18 cellular contexts compared by ENCODE assay signal in the genomic region with DNA sequence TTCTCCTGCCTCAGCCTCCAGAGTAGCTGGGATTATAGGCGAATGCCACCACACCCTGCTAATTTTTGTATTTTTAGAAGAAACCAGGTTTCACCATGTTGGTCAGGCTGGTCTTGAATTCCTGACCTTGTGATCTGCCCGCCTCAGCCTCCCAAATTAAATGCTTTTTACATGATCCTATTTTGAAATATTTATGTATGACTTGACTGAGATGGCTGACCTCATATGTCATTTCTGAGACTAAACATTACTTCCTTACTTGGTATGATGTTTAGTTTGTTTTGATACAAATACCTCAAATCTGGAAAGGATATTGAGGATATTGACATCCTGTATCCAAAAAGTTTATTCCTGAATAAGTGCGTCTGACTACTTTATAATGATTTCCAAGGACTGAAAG. TPM values are rescaled to one million over a fixed set of nuclear protein-coding genes. Genes with fewer than 3 reads are reported as not detected.
DNase-seq lines count a peak whose midpoint lies in the region; ATAC-seq and TF ChIP-seq lines count a peak whose summit lies in the region.
"Had no signal": no experiment of that assay in that cellular context is flagged by ENCODE, and none has a peak within 500 bp of the region (broad histone marks: within the 10 kb centered on the region; RNA-seq: fewer than 3 reads in every experiment).

No MANE protein-coding gene starts in this region.

- peaks cover 17% of the 10 kb centered on the region for H3K36me3 ChIP-seq in CD8-positive, alpha-beta memory T cell (ENCODE audit: insufficient read depth, low read length)
- peaks cover 4 to 59% (median 40%) of the 10 kb centered on the region in 6 donors for H3K36me3 ChIP-seq in spleen

- no peak overlapping the region for H3K27ac ChIP-seq in CD8-positive, alpha-beta memory T cell (ENCODE audit: low read depth, low read length)
- H3K27ac ChIP-seq in angular gyrus (ENCODE audit: low read depth, low read length) (peak overlapping the region; percentile 78), spleen (peak overlapping the region; percentile 79 to 95 (median 90))

- WGBS in spleen, 5 donors = 81 to 85% (median 84%) methylated on average over 3 of the region's 3 CpGs

- peaks cover 43% of the 10 kb centered on the region for H3K4me1 ChIP-seq in CD8-positive, alpha-beta memory T cell (ENCODE audit: insufficient read depth, low read length)
- H3K4me1 ChIP-seq in spleen = peaks cover 40 to 68% (median 58%) of the 10 kb centered on the region in 6 donors

- no peak overlapping the region for H3K4me3 ChIP-seq in CD8-positive, alpha-beta memory T cell (ENCODE audit: low read length)
- H3K4me3 ChIP-seq in spleen = no peak overlapping the region

- DNase-seq in CD8-positive, alpha-beta memory T cell = no peak
- DNase-seq in immature natural killer cell = no peak
- DNase-seq in spleen = no peak
- DNase-seq in NK-92 (lab: John Stamatoyannopoulos, UW; ENCODE audit: unreplicated experiment) = no peak
- DNase-seq in medulla oblongata (ENCODE audit: extremely low spot score) = no peak
- DNase-seq: activated CD4-positive, alpha-beta T cell treated with anti-CD3 and anti-CD28 coated beads, Interleukin-2, amount 50 U/mL, for 48 hours; DMS79; effector CD4-positive, alpha-beta T cell; kidney had no signal

- no peaks in the 10 kb centered on the region for H3K9me3 Mint-ChIP-seq in CD8-positive, alpha-beta memory T cell
- H3K9me3 Mint-ChIP-seq in immature natural killer cell = no peaks in the 10 kb centered on the region
- H3K9me3 Mint-ChIP-seq: stimulated activated memory B cell treated with anti-CD40 and anti-IgM and Interleukin-4, amounts not matched to agents 10 μg/mL and 1 μg/mL and 100 μg/mL, for 72 hours had no signal

- TF ChIP-seq POLR2A in spleen (IDR thresholded peaks at IDR 0.05) = no peak

- no peak for TF ChIP-seq CTCF in spleen (IDR thresholded peaks at IDR 0.05 in 8 of 11, conservative IDR thresholded peaks at IDR 0.05 in 3 of 11)

- peak overlapping the region in 5 of 8 donors; percentile 47 to 96 (median 76) for H3K27ac Mint-ChIP-seq in CD8-positive, alpha-beta memory T cell
- H3K27ac Mint-ChIP-seq in immature natural killer cell = peak overlapping the region; percentile 3 to 82 (median 41)

- peaks cover 8 to 47% (median 17%) of the 10 kb centered on the region in 3 donors for H3K36me3 Mint-ChIP-seq in CD8-positive, alpha-beta memory T cell
- H3K36me3 Mint-ChIP-seq in immature natural killer cell = peaks cover 15 to 21% (median 19%) of the 10 kb centered on the region in 3 donors

- CTCF ChIA-PET in CD8-positive, alpha-beta memory T cell (lab: Charles Lee) = interaction anchor here (2.3 to 2.7 kb wide), 2 partner anchors 11 to 37 kb away, joined by 7 to 16 read pairs; no protein-coding TSS in a partner anchor

- peaks cover 36 to 49% (median 39%) of the 10 kb centered on the region in 3 donors for H3K4me1 Mint-ChIP-seq in CD8-positive, alpha-beta memory T cell
- H3K4me1 Mint-ChIP-seq in immature natural killer cell = peaks cover 42 to 45% of the 10 kb centered on the region in 2 donors

- no peaks in the 10 kb centered on the region for H3K27me3 ChIP-seq in CD8-positive, alpha-beta memory T cell (ENCODE audit: insufficient read depth, low read length, poor library complexity, severe bottlenecking)
- no peaks in the 10 kb centered on the region for H3K27me3 ChIP-seq in spleen (replicated peaks in 1 of 7)

- intact Hi-C loops in spleen (cut with DNase I; ENCODE audit: low total_unique reads) = no loop called here

- ATAC-seq in GM19455 (IDR thresholded peaks at IDR 0.05; ENCODE audit: unreplicated experiment) (no peak), GM18873 (IDR thresholded peaks at IDR 0.05; ENCODE audit: low FRiP score, unreplicated experiment) (no peak)
- ATAC-seq: sciatic nerve; stimulated activated memory B cell treated with anti-CD40 and anti-IgM and Interleukin-4, amounts not matched to agents 10 μg/mL and 1 μg/mL and 100 μg/mL, for 72 hours had no signal

- POLR2A ChIA-PET in CD8-positive, alpha-beta memory T cell (lab: Charles Lee) = interaction anchor here (1.2 kb wide), 1 partner anchor 11 kb away, joined by 8 read pairs; no protein-coding TSS in a partner anchor

- no peaks in the 10 kb centered on the region for H3K27me3 Mint-ChIP-seq in CD8-positive, alpha-beta memory T cell
- peaks cover 2 to 6% (median 4%) of the 10 kb centered on the region in 3 donors for H3K27me3 Mint-ChIP-seq in immature natural killer cell (ENCODE audit: low read depth in 3 of 3)
- H3K27me3 Mint-ChIP-seq: stimulated activated memory B cell treated with anti-CD40 and anti-IgM and Interleukin-4, amounts not matched to agents 10 μg/mL and 1 μg/mL and 100 μg/mL, for 72 hours had no signal

- H3K9me3 ChIP-seq in CD8-positive, alpha-beta memory T cell (ENCODE audit: low read length) = no peaks in the 10 kb centered on the region
- no peaks in the 10 kb centered on the region for H3K9me3 ChIP-seq in spleen

- peak overlapping the region in 3 of 7 donors; percentile 25 to 32 (median 31) for H3K4me3 Mint-ChIP-seq in CD8-positive, alpha-beta memory T cell
- H3K4me3 Mint-ChIP-seq in immature natural killer cell = peak overlapping the region in 1 of 5 donors; percentile 3
- H3K4me3 Mint-ChIP-seq: stimulated activated memory B cell treated with anti-CD40 and anti-IgM and Interleukin-4, amounts not matched to agents 10 μg/mL and 1 μg/mL and 100 μg/mL, for 72 hours had no signal

RNA-seq across cellular contexts. Expression of gene CALCOCO2, which starts 11.9 kb away (rescaled TPM):
- 10 to 100 TPM; 57.4 to 61.8 TPM for total RNA-seq in CD8-positive, alpha-beta memory T cell
- 182 TPM for polyA plus RNA-seq in CD8-positive, alpha-beta memory T cell
- polyA plus RNA-seq in immature natural killer cell (100 to 1,000 TPM; 164 to 267 (median 199) TPM), spleen (10 to 100 TPM; 30.1 to 45.7 (median 31.7) TPM)
- 100 to 1,000 TPM; 113 to 167 (median 136) TPM for total RNA-seq in spleen

RNA-seq across cellular contexts. Expression of gene TTLL6, which starts 25.7 kb away (rescaled TPM):
- total RNA-seq in CD8-positive, alpha-beta memory T cell = not detected
- polyA plus RNA-seq in CD8-positive, alpha-beta memory T cell = not detected
- polyA plus RNA-seq in immature natural killer cell (not detected), spleen (under 1 TPM in 1 of 3 donors, not detected in 2; 0.04 TPM)
- not detected for total RNA-seq in spleen
- total RNA-seq: astrocyte, glomerular endothelial cell had no signal
- polyA plus RNA-seq: BJ, neural cell had no signal

RNA-seq across cellular contexts. Expression of gene ATP5MC1, which starts 49.8 kb away (rescaled TPM):
- total RNA-seq in CD8-positive, alpha-beta memory T cell = 100 to 1,000 TPM; 131 to 138 TPM
- 143 TPM for polyA plus RNA-seq in CD8-positive, alpha-beta memory T cell
- polyA plus RNA-seq in immature natural killer cell = 100 to 1,000 TPM; 136 to 179 (median 160) TPM
- 10 to 100 TPM; 36.0 to 85.3 (median 49.1) TPM for total RNA-seq in spleen
- 100 to 1,000 TPM; 175 to 269 (median 195) TPM for polyA plus RNA-seq in spleen
